In genomic region chr9:116661037-116661954, GRCh38 we compare ENCODE assay signal across 9 cellular contexts. TPM values are rescaled to one million over a fixed set of nuclear protein-coding genes. Genes with fewer than 3 reads are reported as not detected.
DNase-seq lines count a peak whose midpoint lies in the region; ATAC-seq and TF ChIP-seq lines count a peak whose summit lies in the region.
"Had no signal": no experiment of that assay in that cellular context is flagged by ENCODE, and none has a peak within 500 bp of the region (broad histone marks: within the 10 kb centered on the region; RNA-seq: fewer than 3 reads in every experiment).

No MANE protein-coding gene starts in this region.

- no peaks in the 10 kb centered on the region for H3K9me3 ChIP-seq in DOHH2 (ENCODE audit: control insufficient read depth, insufficient read depth, low read length)

- H3K9me3 Mint-ChIP-seq in brain, result no peaks in the 10 kb centered on the region
- no peaks in the 10 kb centered on the region for H3K9me3 Mint-ChIP-seq in stimulated activated effector memory CD8-positive, alpha-beta T cell treated with anti-CD3 and anti-CD28 coated beads, Interleukin-12 subunit alpha, Interleukin-12 subunit beta, amount 100 ng/mL, for 72 hours
- H3K9me3 Mint-ChIP-seq: activated naive CD4-positive, alpha-beta T cell treated with anti-CD3 and anti-CD28 coated beads, Interleukin-2, amount 50 U/mL, for 24 hours had no signal

- peak; percentile 81 for DNase-seq in NCI-H69 (lab: John Stamatoyannopoulos, UW)
- DNase-seq in iPS-NIHi11 (ENCODE audit: low spot score), result peak; percentile 84
- peak in 1 of 2 donors; percentile 47 for DNase-seq in stimulated activated effector memory CD8-positive, alpha-beta T cell treated with anti-CD3 and anti-CD28 coated beads, Interleukin-12 subunit alpha, Interleukin-12 subunit beta, amount 100 ng/mL, for 72 hours (ENCODE audit: low spot score in 2 of 2)
- DNase-seq in NK-92 (lab: John Stamatoyannopoulos, UW; ENCODE audit: unreplicated experiment), result no peak

- no peak overlapping the region for H3K4me2 ChIP-seq in DOHH2 (ENCODE audit: low read length)

- H3F3A ChIP-seq in DOHH2 (ENCODE audit: control insufficient read depth, insufficient read depth), result no peaks in the 10 kb centered on the region

- no peak overlapping the region for H3K4me3 Mint-ChIP-seq in brain
- no peak overlapping the region for H3K4me3 Mint-ChIP-seq in stimulated activated effector memory CD8-positive, alpha-beta T cell treated with anti-CD3 and anti-CD28 coated beads, Interleukin-12 subunit alpha, Interleukin-12 subunit beta, amount 100 ng/mL, for 72 hours
- H3K4me3 Mint-ChIP-seq: activated naive CD4-positive, alpha-beta T cell treated with anti-CD3 and anti-CD28 coated beads, Interleukin-2, amount 50 U/mL, for 24 hours had no signal

- no peaks in the 10 kb centered on the region for H3K79me2 ChIP-seq in DOHH2 (ENCODE audit: control insufficient read depth, low read length)

- no peaks in the 10 kb centered on the region for H3K4me1 ChIP-seq in DOHH2 (ENCODE audit: control insufficient read depth, low read length)

- H3K9me2 ChIP-seq in DOHH2 (replicated peaks; ENCODE audit: control insufficient read depth, low read length), result no peaks in the 10 kb centered on the region

- TF ChIP-seq CTCF in DOHH2 (IDR thresholded peaks at IDR 0.05; ENCODE audit: low read depth, low read length, poor library complexity, severe bottlenecking) (peak; percentile 80), brain (conservative IDR thresholded peaks at IDR 0.05) (peak; percentile 83 to 85)

- no peak overlapping the region for H3K4me3 ChIP-seq in DOHH2 (ENCODE audit: low read length)

- H3K36me3 Mint-ChIP-seq in brain, result no peaks in the 10 kb centered on the region
- H3K36me3 Mint-ChIP-seq in stimulated activated effector memory CD8-positive, alpha-beta T cell treated with anti-CD3 and anti-CD28 coated beads, Interleukin-12 subunit alpha, Interleukin-12 subunit beta, amount 100 ng/mL, for 72 hours, result no peaks in the 10 kb centered on the region
- H3K36me3 Mint-ChIP-seq: activated naive CD4-positive, alpha-beta T cell treated with anti-CD3 and anti-CD28 coated beads, Interleukin-2, amount 50 U/mL, for 24 hours had no signal

- no peaks in the 10 kb centered on the region for H3K27me3 Mint-ChIP-seq in brain
- H3K27me3 Mint-ChIP-seq: activated naive CD4-positive, alpha-beta T cell treated with anti-CD3 and anti-CD28 coated beads, Interleukin-2, amount 50 U/mL, for 24 hours had no signal

- peak; percentile 78 for ATAC-seq in GM19452 (IDR thresholded peaks at IDR 0.05; ENCODE audit: unreplicated experiment)
- ATAC-seq in HG03565 (IDR thresholded peaks at IDR 0.05; ENCODE audit: unreplicated experiment), result peak; percentile 84
- peak; percentile 60 for ATAC-seq in stimulated activated effector memory CD8-positive, alpha-beta T cell treated with anti-CD3 and anti-CD28 coated beads, Interleukin-12 subunit alpha, Interleukin-12 subunit beta, amount 100 ng/mL, for 72 hours

- no peak overlapping the region for H3K27ac Mint-ChIP-seq in brain
- H3K27ac Mint-ChIP-seq in stimulated activated effector memory CD8-positive, alpha-beta T cell treated with anti-CD3 and anti-CD28 coated beads, Interleukin-12 subunit alpha, Interleukin-12 subunit beta, amount 100 ng/mL, for 72 hours, result no peak overlapping the region
- H3K27ac Mint-ChIP-seq: activated naive CD4-positive, alpha-beta T cell treated with anti-CD3 and anti-CD28 coated beads, Interleukin-2, amount 50 U/mL, for 24 hours had no signal

- H3K27me3 ChIP-seq in DOHH2 (ENCODE audit: control insufficient read depth, low read length), result no peaks in the 10 kb centered on the region

- no peak overlapping the region for H3K27ac ChIP-seq in DOHH2 (ENCODE audit: low read depth, low read length)

- H4K20me1 ChIP-seq in DOHH2 (ENCODE audit: control insufficient read depth, insufficient read depth, low read depth, low read length), result peaks cover 3% of the 10 kb centered on the region; the same call in 1 of the 2 replicates

- H3K4me1 Mint-ChIP-seq in brain, result peaks cover 5% of the 10 kb centered on the region
- no peaks in the 10 kb centered on the region for H3K4me1 Mint-ChIP-seq in stimulated activated effector memory CD8-positive, alpha-beta T cell treated with anti-CD3 and anti-CD28 coated beads, Interleukin-12 subunit alpha, Interleukin-12 subunit beta, amount 100 ng/mL, for 72 hours
- H3K4me1 Mint-ChIP-seq: activated naive CD4-positive, alpha-beta T cell treated with anti-CD3 and anti-CD28 coated beads, Interleukin-2, amount 50 U/mL, for 24 hours had no signal

- H3K36me3 ChIP-seq in DOHH2 (ENCODE audit: control insufficient read depth, low read length), result no peaks in the 10 kb centered on the region

RNA-seq across cellular contexts. Expression of gene TRIM32, which starts 25.8 kb away (rescaled TPM):
- 10.3 TPM for polyA plus RNA-seq in brain (ENCODE audit: insufficient read depth, low read depth, low replicate concordance)
